Comparison of ENCODE assay signal across 9 cellular contexts in the genomic region with DNA sequence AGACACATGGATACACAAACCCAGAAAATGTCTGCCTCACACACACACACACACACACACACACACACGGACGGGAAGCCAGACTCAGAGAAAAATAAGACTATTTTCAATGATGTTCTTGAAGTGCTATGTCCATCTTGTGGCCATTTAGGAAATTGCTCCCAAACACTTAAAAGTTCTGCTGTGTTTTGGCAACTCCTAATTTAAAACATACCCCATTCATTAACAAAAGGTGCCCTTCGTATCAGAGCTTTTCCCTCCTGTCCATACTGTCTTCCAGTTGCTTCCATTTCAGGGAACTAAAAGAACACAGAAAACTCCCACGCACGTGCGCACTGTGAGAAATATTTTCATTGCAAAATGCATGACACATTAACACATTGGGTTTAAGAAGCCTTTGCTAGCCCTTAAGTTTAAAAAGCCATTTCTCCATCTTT. TPM values are rescaled to one million over a fixed set of nuclear protein-coding genes. Genes with fewer than 3 reads are reported as not detected.
DNase-seq lines count a peak whose midpoint lies in the region; ATAC-seq and TF ChIP-seq lines count a peak whose summit lies in the region.
"Had no signal": no experiment of that assay in that cellular context is flagged by ENCODE, and none has a peak within 500 bp of the region (broad histone marks: within the 10 kb centered on the region; RNA-seq: fewer than 3 reads in every experiment).

No MANE protein-coding gene starts in this region.

- peak in 1 of 2 donors; percentile 45 for ATAC-seq in left cardiac atrium
- ATAC-seq in HG03108 (IDR thresholded peaks at IDR 0.05; ENCODE audit: unreplicated experiment): no peak

- no peaks in the 10 kb centered on the region for H3K9me3 ChIP-seq in right atrium auricular region

- no peak overlapping the region for H3K4me3 ChIP-seq in right atrium auricular region
- H3K4me3 ChIP-seq in Jurkat, Clone E6-1 (ENCODE audit: low read length): no peak overlapping the region
- no peak overlapping the region for H3K4me3 ChIP-seq in choroid plexus epithelial cell (ENCODE audit: low read depth, low read length)

- no peaks in the 10 kb centered on the region for H3K4me1 ChIP-seq in right atrium auricular region

- intact Hi-C loops in left cardiac atrium (cut with DNase I): loop anchor here (5.0 to 10.0 kb wide), 2 partner anchors 138 to 1056 kb away; no protein-coding TSS in a partner anchor

- H3K36me3 ChIP-seq in right atrium auricular region: no peaks in the 10 kb centered on the region

- no peaks in the 10 kb centered on the region for H3K27me3 ChIP-seq in right atrium auricular region

- H3K27ac ChIP-seq in right atrium auricular region: no peak overlapping the region

- peak in 1 of 2 donors; percentile 71 for TF ChIP-seq CTCF in right atrium auricular region (IDR thresholded peaks at IDR 0.05)
- TF ChIP-seq CTCF in choroid plexus epithelial cell (conservative IDR thresholded peaks at IDR 0.05; ENCODE audit: low read depth, low read length): peak; percentile 74

- DNase-seq in left cardiac atrium: peak; percentile 60
- no peak for DNase-seq in right atrium auricular region (ENCODE audit: low spot score)
- DNase-seq in Jurkat, Clone E6-1 (ENCODE audit: low read depth, low spot score): peak; percentile 67
- peak; percentile 77 for DNase-seq in OCI-M1 (lab: John Stamatoyannopoulos, UW)
- peak; percentile 94 for DNase-seq in choroid plexus epithelial cell (ENCODE audit: low read depth)
- DNase-seq in medulla oblongata (ENCODE audit: extremely low spot score): peak; percentile 67
- DNase-seq in T-helper 9 cell: no peak

RNA-seq across cellular contexts. Expression of gene SLC12A1, which starts 44.6 kb away (rescaled TPM):
- total RNA-seq in left cardiac atrium: not detected
- not detected for total RNA-seq in right atrium auricular region
- polyA plus RNA-seq in Jurkat, Clone E6-1 (2012; ENCODE audit: insufficient read depth, insufficient read length): not detected
- total RNA-seq: subcutaneous adipose tissue had no signal

RNA-seq across cellular contexts. Expression of gene CTXN2, which starts 59.2 kb away (rescaled TPM):
- total RNA-seq in left cardiac atrium (not detected), right atrium auricular region (not detected)
- not detected for polyA plus RNA-seq in Jurkat, Clone E6-1 (2012; ENCODE audit: insufficient read depth, insufficient read length)
- total RNA-seq: subcutaneous adipose tissue had no signal

Comparison
In these comparisons a context has a peak if more than half of its experiments do, and no peak if none do; other contexts are left out.
1. DNase-seq: peak in left cardiac atrium (single experiment), Jurkat, Clone E6-1 (single experiment), OCI-M1 (single experiment), choroid plexus epithelial cell (single experiment) and medulla oblongata (single experiment); none in right atrium auricular region (single experiment) and T-helper 9 cell (single experiment).